ENCODE assay signal across 1 cellular context in genomic region chr6:43494766-43495165, GRCh38.
TF ChIP-seq lines count a peak whose summit lies in the region.

No MANE protein-coding gene starts in this region.

TF ChIP-seq in H1, 55 proteins besides CTCF, POLR2A, EP300 and RAD21:
- no peak for TF ChIP-seq TCF12 (IDR thresholded peaks at IDR 0.05; ENCODE audit: low read depth, low read length)
- TF ChIP-seq CBX8 (IDR thresholded peaks at IDR 0.05; ENCODE audit: borderline replicate concordance, low read depth, low read length), result no peak
- TF ChIP-seq HDAC6 (IDR thresholded peaks at IDR 0.05; ENCODE audit: low read depth, low read length), result no peak
- no peak for TF ChIP-seq RFX5 (IDR thresholded peaks at IDR 0.05; ENCODE audit: borderline replicate concordance, low read depth, low read length)
- no peak for TF ChIP-seq JUND (IDR thresholded peaks at IDR 0.05; ENCODE audit: low read length)
- no peak for TF ChIP-seq CHD2 (IDR thresholded peaks at IDR 0.05; ENCODE audit: low read length)
- TF ChIP-seq GTF2F1 (IDR thresholded peaks at IDR 0.05; ENCODE audit: borderline replicate concordance, low read depth, low read length), result no peak
- no peak for TF ChIP-seq POU5F1 (IDR thresholded peaks at IDR 0.05; ENCODE audit: low read depth, low read length)
- TF ChIP-seq NANOG (IDR thresholded peaks at IDR 0.05; ENCODE audit: insufficient read depth, low read depth, low read length, poor library complexity, severe bottlenecking), result no peak
- no peak for TF ChIP-seq CREB1 (IDR thresholded peaks at IDR 0.05)
- no peak for TF ChIP-seq ATF2 (IDR thresholded peaks at IDR 0.05; ENCODE audit: low read length)
- TF ChIP-seq SIRT6 (IDR thresholded peaks at IDR 0.05; ENCODE audit: low read length), result no peak
